ENCODE assay signal across 25 cellular contexts in the genomic region with DNA sequence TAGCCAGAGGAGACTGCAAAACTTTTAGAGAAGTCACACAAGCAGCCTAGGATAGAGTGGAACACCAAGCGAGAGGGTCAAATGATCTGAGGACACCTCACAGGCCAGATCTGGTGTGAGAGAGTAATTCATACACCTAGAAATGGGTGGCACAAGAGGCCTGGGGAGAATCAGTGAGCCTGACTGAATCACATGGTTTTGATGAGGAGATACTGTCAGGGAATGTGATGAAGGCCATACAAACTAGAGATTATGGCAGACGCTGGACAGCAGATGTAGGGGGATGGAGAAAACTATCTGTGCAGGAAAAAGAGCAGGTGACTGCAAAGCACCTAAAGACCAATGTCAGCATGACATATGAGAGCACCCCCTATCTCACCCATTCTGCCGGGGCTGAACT.
"Had no signal": no experiment of that assay in that cellular context is flagged by ENCODE, and none has a peak within 500 bp of the region (broad histone marks: within the 10 kb centered on the region; RNA-seq: fewer than 3 reads in every experiment).

No MANE protein-coding gene starts in this region.

- H3K4me1 Mint-ChIP-seq: endodermal cell, mesothelial cell of epicardium, naive B cell had no signal

- H3K36me3 ChIP-seq: colonic mucosa, esophagus squamous epithelium, gastrocnemius medialis, heart right ventricle, left lung, lower lobe of right lung had no signal

- H3K4me3 Mint-ChIP-seq: dendritic cell treated with granulocyte-macrophage colony-stimulating factor and Interleukin-4, amounts not matched to agents 40 ng/mL and 50 ng/mL, for 4 days; effector memory CD8-positive, alpha-beta T cell; endodermal cell; mesothelial cell of epicardium; naive B cell had no signal

- H3K36me3 Mint-ChIP-seq: mesothelial cell of epicardium had no signal

- H3K9me3 ChIP-seq: colonic mucosa, esophagus squamous epithelium, gastrocnemius medialis had no signal

- H3K4me1 ChIP-seq: colonic mucosa, esophagus squamous epithelium, gastrocnemius medialis, heart right ventricle, left lung, lower lobe of right lung had no signal

- DNase-seq: colonic mucosa; cortex of kidney; effector CD8-positive, alpha-beta T cell; effector memory CD8-positive, alpha-beta T cell; endodermal cell; erythroblast; esophagus squamous epithelium; foreskin fibroblast; foreskin melanocyte; gastrocnemius medialis; glutamatergic neuron; head of caudate nucleus; heart right ventricle; hippocampal formation; left cardiac atrium; left lung; left ventricle myocardium superior; lower lobe of right lung; mesenchymal stem cell; mucosa of descending colon; naive B cell had no signal

- H3K27me3 ChIP-seq: colonic mucosa, esophagus squamous epithelium, gastrocnemius medialis, heart right ventricle, left lung had no signal

- ATAC-seq: effector memory CD8-positive, alpha-beta T cell; esophagus mucosa; gastrocnemius medialis; heart right ventricle; left cardiac atrium; left lung; left ventricle myocardium superior; lower lobe of right lung; mucosa of descending colon had no signal

- H3K27me3 Mint-ChIP-seq: dendritic cell treated with granulocyte-macrophage colony-stimulating factor and Interleukin-4, amounts not matched to agents 40 ng/mL and 50 ng/mL, for 4 days; effector memory CD8-positive, alpha-beta T cell; naive B cell had no signal

- H3K27ac ChIP-seq: colonic mucosa, epithelial cell of prostate, esophagus squamous epithelium, gastrocnemius medialis, heart right ventricle, left lung, lower lobe of right lung had no signal

- H3K27ac Mint-ChIP-seq: dendritic cell treated with granulocyte-macrophage colony-stimulating factor and Interleukin-4, amounts not matched to agents 40 ng/mL and 50 ng/mL, for 4 days; effector memory CD8-positive, alpha-beta T cell; endodermal cell; mesothelial cell of epicardium; naive B cell had no signal

- H3K4me3 ChIP-seq: colonic mucosa, esophagus squamous epithelium, gastrocnemius medialis, heart right ventricle, left lung, lower lobe of right lung, mucosa of descending colon had no signal
